In genomic region chrY:7938982-7939718, GRCh38 we compare ENCODE assay signal across 6 cellular contexts.
"Had no signal": no experiment of that assay in that cellular context is flagged by ENCODE, and none has a peak within 500 bp of the region (broad histone marks: within the 10 kb centered on the region; RNA-seq: fewer than 3 reads in every experiment).

No MANE protein-coding gene starts in this region.

- H3K9me3 Mint-ChIP-seq: GM23338, H9, IgD-negative memory B cell had no signal

- DNase-seq: H9, HCEC 1CT, KBM-7 had no signal

- H3K36me3 Mint-ChIP-seq: IgD-negative memory B cell had no signal

- H3K27me3 Mint-ChIP-seq: IgD-negative memory B cell had no signal

- H3K27ac Mint-ChIP-seq: GM23338, H9, IgD-negative memory B cell had no signal

- H3K4me3 Mint-ChIP-seq: GM23338, H9, IgD-negative memory B cell had no signal

- ATAC-seq: GM23338, HepG2 had no signal

- H3K4me1 Mint-ChIP-seq: GM23338, H9, IgD-negative memory B cell had no signal
